Comparison of ENCODE assay signal across 10 cellular contexts in the genomic region with DNA sequence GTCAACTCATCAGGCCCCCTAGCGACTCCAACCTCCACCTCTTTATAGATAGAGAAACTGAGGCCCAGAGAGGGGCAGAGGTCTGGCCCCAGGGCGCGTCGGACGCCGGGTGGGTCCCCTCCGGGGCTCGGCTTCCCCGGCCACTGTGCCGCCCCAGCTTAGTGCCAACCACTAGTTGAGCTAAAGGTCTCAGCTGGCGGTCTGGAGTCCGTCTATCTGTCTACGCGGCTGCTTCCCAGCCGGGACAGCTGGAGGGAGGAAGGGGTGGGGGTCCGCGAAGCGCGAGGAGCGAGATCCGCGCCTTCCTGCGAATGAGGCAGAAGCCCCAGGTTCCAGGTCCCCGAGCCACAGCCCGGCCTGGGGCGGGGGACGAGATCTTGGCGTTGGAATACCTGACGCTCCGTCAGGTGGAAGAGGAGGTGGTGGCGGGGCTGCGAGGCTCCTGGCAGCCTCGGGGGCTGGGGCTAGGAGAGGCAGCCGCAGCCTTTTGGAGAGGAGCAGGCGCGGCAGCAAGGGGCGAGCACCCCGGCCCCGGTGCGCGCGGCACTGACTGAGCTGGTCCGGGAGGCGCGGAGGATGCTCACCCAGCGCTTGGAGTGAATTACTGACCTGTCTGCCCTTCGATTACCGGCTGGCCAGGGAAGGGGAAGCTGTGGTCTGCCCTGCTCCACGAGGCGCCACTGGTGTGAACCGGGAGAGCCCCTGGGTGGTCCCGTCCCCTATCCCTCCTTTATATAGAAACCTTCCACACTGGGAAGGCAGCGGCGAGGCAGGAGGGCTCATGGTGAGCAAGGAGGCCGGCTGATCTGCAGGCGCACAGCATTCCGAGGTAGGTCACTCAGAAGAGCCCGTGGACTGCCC. TPM values are rescaled to one million over a fixed set of nuclear protein-coding genes. Genes with fewer than 3 reads are reported as not detected.
A peak's percentile ranks its signal among the peaks of the same experiment; 100 is the strongest.
DNase-seq lines count a peak whose midpoint lies in the region; ATAC-seq and TF ChIP-seq lines count a peak whose summit lies in the region.
"Had no signal": no experiment of that assay in that cellular context is flagged by ENCODE, and none has a peak within 500 bp of the region (broad histone marks: within the 10 kb centered on the region; RNA-seq: fewer than 3 reads in every experiment).

No MANE protein-coding gene starts in this region.

- intact Hi-C loops in esophagus muscularis mucosa (cut with DNase I): loop anchor here (10.0 kb wide), 1 partner anchor 122 kb away; no protein-coding TSS in a partner anchor
- intact Hi-C loops in naive thymus-derived CD4-positive, alpha-beta T cell (cut with micrococcal nuclease): no loop called here
- intact Hi-C loops in upper lobe of right lung (cut with DNase I): no loop called here

- WGBS in esophagus muscularis mucosa: 15% methylated on average over 25 of the region's 58 CpGs

- H3K9me3 Mint-ChIP-seq in activated T-cell treated with anti-CD3 and anti-CD28 coated beads, Interleukin-2, amount 50 U/mL, for 72 hours: no peaks in the 10 kb centered on the region
- no peaks in the 10 kb centered on the region for H3K9me3 Mint-ChIP-seq in naive thymus-derived CD4-positive, alpha-beta T cell

- H3K36me3 Mint-ChIP-seq in activated T-cell treated with anti-CD3 and anti-CD28 coated beads, Interleukin-2, amount 50 U/mL, for 72 hours (ENCODE audit: insufficient read depth in 2 of 2): no peaks in the 10 kb centered on the region
- H3K36me3 Mint-ChIP-seq in naive thymus-derived CD4-positive, alpha-beta T cell: no peaks in the 10 kb centered on the region

- H3K4me3 ChIP-seq in esophagus muscularis mucosa: peak overlapping the region; percentile 56 to 78 (median 65)
- H3K4me3 ChIP-seq in naive thymus-derived CD4-positive, alpha-beta T cell (ENCODE audit: low read length): no peak overlapping the region
- peak overlapping the region; percentile 57 for H3K4me3 ChIP-seq in upper lobe of right lung

- H3K4me3 Mint-ChIP-seq in activated T-cell treated with anti-CD3 and anti-CD28 coated beads, Interleukin-2, amount 50 U/mL, for 72 hours: peak overlapping the region; percentile 66 to 78
- peak overlapping the region; percentile 20 to 81 (median 60) for H3K4me3 Mint-ChIP-seq in naive thymus-derived CD4-positive, alpha-beta T cell

- POLR2A ChIA-PET in naive thymus-derived CD4-positive, alpha-beta T cell (lab: Charles Lee): no interaction called here

- TF ChIP-seq EP300 in esophagus muscularis mucosa (IDR thresholded peaks at IDR 0.05): no peak

- H3K9me3 ChIP-seq in esophagus muscularis mucosa: no peaks in the 10 kb centered on the region
- no peaks in the 10 kb centered on the region for H3K9me3 ChIP-seq in naive thymus-derived CD4-positive, alpha-beta T cell (ENCODE audit: control insufficient read depth in 2 of 3, low read length in 3 of 3)
- H3K9me3 ChIP-seq in upper lobe of right lung: no peaks in the 10 kb centered on the region

- H3K27me3 Mint-ChIP-seq in activated T-cell treated with anti-CD3 and anti-CD28 coated beads, Interleukin-2, amount 50 U/mL, for 72 hours (ENCODE audit: low read depth): peaks cover 54% of the 10 kb centered on the region
- H3K27me3 Mint-ChIP-seq in naive thymus-derived CD4-positive, alpha-beta T cell: peaks cover 18 to 67% (median 38%) of the 10 kb centered on the region in 5 donors

- peaks cover 5% of the 10 kb centered on the region for H3K4me1 Mint-ChIP-seq in activated T-cell treated with anti-CD3 and anti-CD28 coated beads, Interleukin-2, amount 50 U/mL, for 72 hours (ENCODE audit: low read depth)
- peaks cover 0 to 17% (median 12%) of the 10 kb centered on the region in 7 donors for H3K4me1 Mint-ChIP-seq in naive thymus-derived CD4-positive, alpha-beta T cell

- peaks cover 0 to 32% (median 12%) of the 10 kb centered on the region in 4 donors for H3K27me3 ChIP-seq in esophagus muscularis mucosa
- peaks cover 0 to 14% of the 10 kb centered on the region in 2 donors for H3K27me3 ChIP-seq in naive thymus-derived CD4-positive, alpha-beta T cell (ENCODE audit: control insufficient read depth in 2 of 2, insufficient read depth in 2 of 2, low read length in 2 of 2)
- peaks cover 14% of the 10 kb centered on the region for H3K27me3 ChIP-seq in upper lobe of right lung

- no peaks in the 10 kb centered on the region for H3K36me3 ChIP-seq in esophagus muscularis mucosa
- no peaks in the 10 kb centered on the region for H3K36me3 ChIP-seq in naive thymus-derived CD4-positive, alpha-beta T cell (ENCODE audit: control insufficient read depth in 2 of 3, insufficient read depth in 3 of 3, low read length in 3 of 3)
- H3K36me3 ChIP-seq in upper lobe of right lung: no peaks in the 10 kb centered on the region

- TF ChIP-seq CTCF in esophagus muscularis mucosa (IDR thresholded peaks at IDR 0.05): no peak
- no peak for TF ChIP-seq CTCF in upper lobe of right lung (IDR thresholded peaks at IDR 0.05)

- peak; percentile 22 to 34 for ATAC-seq in activated T-cell treated with anti-CD3 and anti-CD28 coated beads, Interleukin-2, amount 50 U/mL, for 72 hours (replicated peaks in 1 of 2)
- ATAC-seq in naive thymus-derived CD4-positive, alpha-beta T cell: no peak
- ATAC-seq in upper lobe of right lung (peak; percentile 7), GM21367 (IDR thresholded peaks at IDR 0.05; ENCODE audit: unreplicated experiment) (no peak), HG03432 (IDR thresholded peaks at IDR 0.05; ENCODE audit: unreplicated experiment) (no peak), GM19351 (IDR thresholded peaks at IDR 0.05; ENCODE audit: unreplicated experiment) (no peak)

- no peak for DNase-seq in activated T-cell treated with anti-CD3 and anti-CD28 coated beads, Interleukin-2, amount 50 U/mL, for 72 hours
- no peak for DNase-seq in activated T-cell treated with anti-CD3 and anti-CD28 coated beads, Interleukin-2, amount 50 U/mL, for 48 hours
- DNase-seq in esophagus muscularis mucosa (ENCODE audit: extremely low spot score) (no peak), upper lobe of right lung (peak; percentile 59)
- no peak for DNase-seq in naive thymus-derived CD4-positive, alpha-beta T cell
- DNase-seq: NCI-H2081 treated with DMSO at 0.1 percent for 48 hours had no signal

- H3K27ac ChIP-seq in esophagus muscularis mucosa (replicated peaks in 1 of 4) (peak overlapping the region; percentile 73 to 79 (median 76)), upper lobe of right lung (peak overlapping the region; percentile 42)
- no peak overlapping the region for H3K27ac ChIP-seq in naive thymus-derived CD4-positive, alpha-beta T cell (ENCODE audit: low read depth, low read length)

- no peak for TF ChIP-seq POLR2A in esophagus muscularis mucosa (IDR thresholded peaks at IDR 0.05; ENCODE audit: low read depth)

- H3K27ac Mint-ChIP-seq in activated T-cell treated with anti-CD3 and anti-CD28 coated beads, Interleukin-2, amount 50 U/mL, for 72 hours: no peak overlapping the region
- H3K27ac Mint-ChIP-seq in naive thymus-derived CD4-positive, alpha-beta T cell: no peak overlapping the region

- H3K4me1 ChIP-seq in esophagus muscularis mucosa (peaks cover 15 to 45% (median 29%) of the 10 kb centered on the region in 4 donors), upper lobe of right lung (peaks cover 29% of the 10 kb centered on the region)
- H3K4me1 ChIP-seq in naive thymus-derived CD4-positive, alpha-beta T cell (ENCODE audit: control insufficient read depth in 2 of 2, insufficient read depth in 2 of 2, low read length in 2 of 2): peaks cover 0 to 9% of the 10 kb centered on the region in 2 donors

- CTCF ChIA-PET in naive thymus-derived CD4-positive, alpha-beta T cell (lab: Charles Lee): no interaction called here

RNA-seq across cellular contexts. Expression of a gene that starts 0.9 kb away (rescaled TPM):
- total RNA-seq in activated T-cell treated with anti-CD3 and anti-CD28 coated beads, Interleukin-2, amount 50 U/mL, for 72 hours: not detected
- total RNA-seq in esophagus muscularis mucosa: 100 to 1,000 TPM in 3 of 4 donors, 10 to 100 TPM in 1; 78.6 to 150 (median 113) TPM
- total RNA-seq in naive thymus-derived CD4-positive, alpha-beta T cell: under 1 TPM in 1 of 5 experiments, not detected in 4; 0.88 TPM
- not detected for polyA plus RNA-seq in naive thymus-derived CD4-positive, alpha-beta T cell
- 56.5 TPM for total RNA-seq in upper lobe of right lung
- total RNA-seq: activated CD8-positive, alpha-beta memory T cell treated with anti-CD3 and anti-CD28 coated beads for 36 hours had no signal

Comparison
In these comparisons a context has a peak if more than half of its experiments do, and no peak if none do; other contexts are left out.
1. ATAC-seq: peak in activated T-cell treated with anti-CD3 and anti-CD28 coated beads, Interleukin-2, amount 50 U/mL, for 72 hours (2 of 2) and upper lobe of right lung (single experiment); none in naive thymus-derived CD4-positive, alpha-beta T cell (single experiment), GM21367 (single experiment), HG03432 (single experiment) and GM19351 (single experiment).
2. RNA of a gene that starts 0.9 kb away (total RNA-seq): 78.6 to 150 TPM in esophagus muscularis mucosa and 56.5 TPM in upper lobe of right lung (single experiment); not detected in activated T-cell treated with anti-CD3 and anti-CD28 coated beads, Interleukin-2, amount 50 U/mL, for 72 hours and 0.88 TPM in naive thymus-derived CD4-positive, alpha-beta T cell; every median in the first group is over 10 times any median in the second.